Comparison of ENCODE assay signal across 8 cellular contexts in genomic region chr10:30433779-30434272, GRCh38. TPM values are rescaled to one million over a fixed set of nuclear protein-coding genes. Genes with fewer than 3 reads are reported as not detected.
A peak's percentile ranks its signal among the peaks of the same experiment; 100 is the strongest.
DNase-seq lines count a peak whose midpoint lies in the region; FAIRE-seq and TF ChIP-seq lines count a peak whose summit lies in the region.

Gene MAP3K8, plus strand, starts transcription at chr10:30434184. Its CDS starts 4,755 bp downstream, at chr10:30438939.

- no peaks in the 10 kb centered on the region for H3K9me3 ChIP-seq in right atrium auricular region

- H3K27ac ChIP-seq in right atrium auricular region, result peak within 1 kb of the TSS; percentile 99

- H3K36me3 ChIP-seq in GM06990 (ENCODE audit: control insufficient read depth, insufficient read depth, low read length) (peaks cover 4% of the 10 kb centered on the region), right atrium auricular region (peaks cover 4% of the 10 kb centered on the region)

- H3K27me3 ChIP-seq in GM06990 (replicated peaks; ENCODE audit: control insufficient read depth, insufficient read depth, low read length), result no peaks in the 10 kb centered on the region
- no peaks in the 10 kb centered on the region for H3K27me3 ChIP-seq in right atrium auricular region

- H3K4me3 ChIP-seq in GM06990 (replicated peaks; ENCODE audit: low read depth, low read length), result peak within 1 kb of the TSS; percentile 90
- peak within 1 kb of the TSS; percentile 88 for H3K4me3 ChIP-seq in LNCaP clone FGC (ENCODE audit: low read depth, low read length)
- H3K4me3 ChIP-seq in right atrium auricular region, result peak within 1 kb of the TSS; percentile 87 to 97

- TF ChIP-seq CTCF in GM06990 (IDR thresholded peaks at IDR 0.05; ENCODE audit: insufficient read depth, low read length, poor library complexity, severe bottlenecking) (no peak), LNCaP clone FGC (IDR thresholded peaks at IDR 0.05; ENCODE audit: control insufficient read depth, extremely low read depth, insufficient read depth) (no peak), right atrium auricular region (IDR thresholded peaks at IDR 0.05) (no peak)

- peak; percentile 96 for DNase-seq in GM06990 (ENCODE audit: extremely low read depth, insufficient read length)
- peak; percentile 64 for DNase-seq in GOT3 (lab: John Stamatoyannopoulos, UW)
- DNase-seq in LNCaP clone FGC (ENCODE audit: low read depth), result no peak
- peak in 52 of 56 donors; percentile 19 to 87 (median 68) for DNase-seq in amygdala (lab: John Stamatoyannopoulos, UW)
- DNase-seq in right atrium auricular region (ENCODE audit: low spot score), result peak; percentile 94
- DNase-seq in pulmonary artery endothelial cell (ENCODE audit: low read depth, low spot score), result peak; percentile 80
- peak; percentile 93 for DNase-seq in urothelium cell line (ENCODE audit: low spot score)

- H3K4me1 ChIP-seq in right atrium auricular region, result peaks cover 0 to 61% of the 10 kb centered on the region in 2 donors

- intact Hi-C loops in T-helper 2 cell treated with Interferon-gamma antibody and Interleukin-4, amounts not matched to agents 100 ng/mL and 5 ng/mL, for 36 hours (cut with micrococcal nuclease), result loop anchor here (10.0 kb wide), 3 partner anchors 271 to 881 kb away; partner anchors contain the start of gene ZEB1

- no peak for FAIRE-seq in urothelium cell line (lab: Jason Lieb, UNC)

RNA-seq across cellular contexts. Expression of gene MAP3K8, which starts in this region (rescaled TPM):
- total RNA-seq in T-helper 2 cell treated with Interferon-gamma antibody and Interleukin-4, amounts not matched to agents 100 ng/mL and 5 ng/mL, for 36 hours, result 16.5 and 17.0 TPM in 2 replicates
- total RNA-seq in right atrium auricular region, result 10 to 100 TPM; 10.6 to 18.9 TPM
- total RNA-seq in pulmonary artery endothelial cell, result 5.8 and 7.4 TPM in 2 replicates
